9 cellular contexts compared by ENCODE assay signal in the genomic region with DNA sequence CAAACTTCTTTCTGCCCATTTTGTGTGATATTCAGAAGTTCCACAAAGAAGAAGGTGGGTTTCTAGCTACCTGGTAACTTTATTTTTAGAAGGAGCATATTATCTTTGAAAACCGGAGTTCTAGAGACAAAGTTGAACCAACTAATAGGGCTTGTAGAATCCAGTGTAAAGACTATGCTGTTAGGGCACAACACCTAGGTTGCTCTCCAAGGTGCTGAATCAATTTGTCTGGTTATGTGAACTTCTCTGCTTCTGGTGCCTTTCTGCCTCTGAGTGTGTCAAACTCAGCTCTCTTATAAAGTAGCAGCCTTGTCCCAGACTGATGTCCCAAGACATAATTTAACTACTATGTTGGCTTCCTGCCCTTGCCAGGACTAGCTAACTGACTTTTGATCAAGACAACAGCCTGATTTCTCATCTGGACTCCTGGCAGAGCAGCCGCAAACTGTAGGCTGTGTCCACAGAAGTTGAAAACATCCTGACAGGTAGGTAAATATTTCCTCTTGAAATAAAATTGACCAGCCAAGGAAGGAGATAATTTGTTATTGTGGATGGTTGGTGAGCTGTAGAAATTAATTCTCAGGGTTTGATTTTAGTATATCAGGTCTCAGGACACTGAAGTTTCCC.
A peak's percentile ranks its signal among the peaks of the same experiment; 100 is the strongest.
DNase-seq lines count a peak whose midpoint lies in the region; ATAC-seq and TF ChIP-seq lines count a peak whose summit lies in the region.
"Had no signal": no experiment of that assay in that cellular context is flagged by ENCODE, and none has a peak within 500 bp of the region (broad histone marks: within the 10 kb centered on the region; RNA-seq: fewer than 3 reads in every experiment).

No MANE protein-coding gene starts in this region.

- peaks cover 7% of the 10 kb centered on the region for H3K27me3 Mint-ChIP-seq in activated CD4-positive, alpha-beta T cell treated with anti-CD3 and anti-CD28 coated beads for 36 hours
- H3K27me3 Mint-ChIP-seq in activated T-cell treated with anti-CD3 and anti-CD28 coated beads, Interleukin-2, amount 50 U/mL, for 24 hours = peaks cover 3% of the 10 kb centered on the region

- H3K4me3 Mint-ChIP-seq in activated CD4-positive, alpha-beta T cell treated with anti-CD3 and anti-CD28 coated beads for 36 hours = no peak overlapping the region
- no peak overlapping the region for H3K4me3 Mint-ChIP-seq in activated T-cell treated with anti-CD3 and anti-CD28 coated beads, Interleukin-2, amount 50 U/mL, for 24 hours

- no peak overlapping the region for H3K27ac Mint-ChIP-seq in activated CD4-positive, alpha-beta T cell treated with anti-CD3 and anti-CD28 coated beads for 36 hours
- H3K27ac Mint-ChIP-seq in activated T-cell treated with anti-CD3 and anti-CD28 coated beads, Interleukin-2, amount 50 U/mL, for 24 hours = no peak overlapping the region

- CTCF ChIA-PET in activated CD4-positive, alpha-beta T cell treated with anti-CD3 and anti-CD28 coated beads for 36 hours (lab: Charles Lee) = no interaction called here

- peak; percentile 8 for DNase-seq in activated CD4-positive, alpha-beta T cell treated with anti-CD3 and anti-CD28 coated beads for 36 hours
- DNase-seq in activated CD4-positive, alpha-beta T cell treated with anti-CD3 and anti-CD28 coated beads for 4 hours = no peak
- DNase-seq in RPMI7951 (ENCODE audit: low read depth) (peak; percentile 4), fibroblast of the aortic adventitia (ENCODE audit: low read depth) (peak; percentile 4), retina (peak; percentile 29), NCI-H1694 (lab: John Stamatoyannopoulos, UW) (no peak)
- DNase-seq in activated T-cell treated with anti-CD3 and anti-CD28 coated beads, Interleukin-2, amount 50 U/mL, for 24 hours = no peak

- no peak overlapping the region for H3K4me3 ChIP-seq in fibroblast of the aortic adventitia (ENCODE audit: low read depth, low read length)

- H3K9me3 Mint-ChIP-seq in activated CD4-positive, alpha-beta T cell treated with anti-CD3 and anti-CD28 coated beads for 36 hours (ENCODE audit: low read depth) = no peaks in the 10 kb centered on the region
- no peaks in the 10 kb centered on the region for H3K9me3 Mint-ChIP-seq in activated T-cell treated with anti-CD3 and anti-CD28 coated beads, Interleukin-2, amount 50 U/mL, for 24 hours

- no peak for TF ChIP-seq CTCF in fibroblast of the aortic adventitia (IDR thresholded peaks at IDR 0.05; ENCODE audit: insufficient read depth, low read length)

- no peaks in the 10 kb centered on the region for H3K36me3 Mint-ChIP-seq in activated CD4-positive, alpha-beta T cell treated with anti-CD3 and anti-CD28 coated beads for 36 hours (ENCODE audit: low read depth)
- H3K36me3 Mint-ChIP-seq in activated T-cell treated with anti-CD3 and anti-CD28 coated beads, Interleukin-2, amount 50 U/mL, for 24 hours (ENCODE audit: low read depth) = no peaks in the 10 kb centered on the region

- POLR2A ChIA-PET in activated CD4-positive, alpha-beta T cell treated with anti-CD3 and anti-CD28 coated beads for 36 hours (lab: Charles Lee) = no interaction called here

- intact Hi-C loops in activated CD4-positive, alpha-beta T cell treated with anti-CD3 and anti-CD28 coated beads for 36 hours (cut with DNase I, micrococcal nuclease) = no loop called here

- no peak for ATAC-seq in activated CD4-positive, alpha-beta T cell treated with anti-CD3 and anti-CD28 coated beads for 36 hours
- ATAC-seq in HG03354 (IDR thresholded peaks at IDR 0.05; ENCODE audit: poor library complexity, severe bottlenecking, unreplicated experiment) = no peak
- ATAC-seq: sciatic nerve had no signal

- H3K4me1 Mint-ChIP-seq in activated CD4-positive, alpha-beta T cell treated with anti-CD3 and anti-CD28 coated beads for 36 hours = no peaks in the 10 kb centered on the region
- H3K4me1 Mint-ChIP-seq in activated T-cell treated with anti-CD3 and anti-CD28 coated beads, Interleukin-2, amount 50 U/mL, for 24 hours (ENCODE audit: low read depth) = no peaks in the 10 kb centered on the region

Comparison
In these comparisons a context has a peak if more than half of its experiments do, and no peak if none do; other contexts are left out.
1. DNase-seq: peak in activated CD4-positive, alpha-beta T cell treated with anti-CD3 and anti-CD28 coated beads for 36 hours (single experiment), RPMI7951 (single experiment), fibroblast of the aortic adventitia (single experiment) and retina (single experiment); none in activated CD4-positive, alpha-beta T cell treated with anti-CD3 and anti-CD28 coated beads for 4 hours (0 of 2), NCI-H1694 (single experiment) and activated T-cell treated with anti-CD3 and anti-CD28 coated beads, Interleukin-2, amount 50 U/mL, for 24 hours (single experiment).